In the genomic region with DNA sequence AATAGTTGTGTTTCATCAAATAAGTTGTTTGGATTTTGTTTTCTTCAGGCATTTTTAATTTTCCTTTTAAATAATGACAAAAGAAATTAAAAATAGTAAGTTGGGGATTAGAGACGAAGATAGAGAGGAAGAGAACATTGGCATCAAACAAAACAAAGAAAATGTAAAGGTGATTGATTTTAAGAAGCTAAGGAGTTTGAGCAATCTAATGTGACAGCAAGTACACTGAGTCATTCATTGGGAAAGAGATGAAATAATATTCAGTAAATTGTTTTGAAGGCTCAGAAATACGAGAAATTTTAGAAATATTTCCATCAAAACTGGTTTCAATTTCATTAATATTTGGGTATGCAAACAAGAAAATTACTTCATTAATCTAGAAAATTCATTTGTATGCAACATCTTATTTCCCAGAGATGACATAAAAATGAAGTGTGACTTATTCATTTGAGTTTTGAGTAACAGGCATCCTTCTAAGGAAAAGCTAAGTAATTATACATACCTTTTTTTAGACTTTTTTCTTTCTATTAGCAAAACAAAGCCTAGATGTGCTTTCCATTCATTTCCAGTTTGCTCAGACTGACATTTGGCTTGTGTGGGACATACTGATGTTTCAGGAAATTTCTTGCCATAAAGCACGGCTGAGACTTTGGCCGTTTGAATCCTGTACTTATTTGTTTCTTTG, we compare ENCODE assay signal across 17 cellular contexts.
DNase-seq lines count a peak whose midpoint lies in the region; FAIRE-seq and TF ChIP-seq lines count a peak whose summit lies in the region.
"Had no signal": no experiment of that assay in that cellular context is flagged by ENCODE, and none has a peak within 500 bp of the region (broad histone marks: within the 10 kb centered on the region; RNA-seq: fewer than 3 reads in every experiment).

No MANE protein-coding gene starts in this region.

- FAIRE-seq in bronchial epithelial cell (lab: Jason Lieb, UNC): no peak

- H3K27me3 ChIP-seq in HAP-1 (ENCODE audit: low read depth) (no peaks in the 10 kb centered on the region), bronchial epithelial cell (ENCODE audit: control insufficient read depth, insufficient read depth, low read length) (no peaks in the 10 kb centered on the region)

- no peak for DNase-seq in activated naive CD4-positive, alpha-beta T cell treated with anti-CD3 and anti-CD28 coated beads for 36 hours
- no peak for DNase-seq in activated naive CD4-positive, alpha-beta T cell treated with anti-CD3 and anti-CD28 coated beads, Interleukin-2, amount 10 ng/mL, durations not matched to agents 7 days and 5 days
- DNase-seq in HAP-1 (ENCODE audit: low spot score in 2 of 2) (peak; percentile 14 to 38), bronchial epithelial cell (ENCODE audit: low read depth) (peak; percentile 11), dermis blood vessel endothelial cell (no peak), SIG-M5 (lab: John Stamatoyannopoulos, UW) (no peak), NCI-H2029 (lab: John Stamatoyannopoulos, UW) (no peak)
- DNase-seq: CD4-positive, CD25-positive, alpha-beta regulatory T cell; COR-L47; DMS79; Karpas-422; MV-4-11; NCI-H1105 treated with DMSO at 0.1 percent for 48 hours; NCI-H2081; NCI-H2171; NCI-H446; NCI-H526 treated with DMSO at 0.1 percent for 48 hours had no signal

- H3K4me1 Mint-ChIP-seq in activated naive CD4-positive, alpha-beta T cell treated with anti-CD3 and anti-CD28 coated beads for 36 hours (ENCODE audit: low read depth): peaks cover 31% of the 10 kb centered on the region
- peaks cover 8% of the 10 kb centered on the region for H3K4me1 Mint-ChIP-seq in activated naive CD4-positive, alpha-beta T cell treated with anti-CD3 and anti-CD28 coated beads, Interleukin-2, amount 10 ng/mL, durations not matched to agents 7 days and 5 days

- H3K9me3 Mint-ChIP-seq in activated naive CD4-positive, alpha-beta T cell treated with anti-CD3 and anti-CD28 coated beads for 36 hours: no peaks in the 10 kb centered on the region
- H3K9me3 Mint-ChIP-seq in activated naive CD4-positive, alpha-beta T cell treated with anti-CD3 and anti-CD28 coated beads, Interleukin-2, amount 10 ng/mL, durations not matched to agents 7 days and 5 days: no peaks in the 10 kb centered on the region
- H3K9me3 Mint-ChIP-seq: CD4-positive, CD25-positive, alpha-beta regulatory T cell had no signal

- no peaks in the 10 kb centered on the region for H3K27me3 Mint-ChIP-seq in activated naive CD4-positive, alpha-beta T cell treated with anti-CD3 and anti-CD28 coated beads for 36 hours (ENCODE audit: low read depth)
- H3K27me3 Mint-ChIP-seq in activated naive CD4-positive, alpha-beta T cell treated with anti-CD3 and anti-CD28 coated beads, Interleukin-2, amount 10 ng/mL, durations not matched to agents 7 days and 5 days: no peaks in the 10 kb centered on the region
- H3K27me3 Mint-ChIP-seq: CD4-positive, CD25-positive, alpha-beta regulatory T cell had no signal

- H3K27ac Mint-ChIP-seq in activated naive CD4-positive, alpha-beta T cell treated with anti-CD3 and anti-CD28 coated beads for 36 hours: peak overlapping the region; percentile 91
- H3K27ac Mint-ChIP-seq in activated naive CD4-positive, alpha-beta T cell treated with anti-CD3 and anti-CD28 coated beads, Interleukin-2, amount 10 ng/mL, durations not matched to agents 7 days and 5 days: no peak overlapping the region
- H3K27ac Mint-ChIP-seq: CD4-positive, CD25-positive, alpha-beta regulatory T cell had no signal

- no peaks in the 10 kb centered on the region for H3K9me3 ChIP-seq in HAP-1

- CTCF ChIA-PET in activated naive CD4-positive, alpha-beta T cell treated with anti-CD3 and anti-CD28 coated beads for 36 hours (lab: Charles Lee): no interaction called here
- CTCF ChIA-PET in activated naive CD4-positive, alpha-beta T cell treated with anti-CD3 and anti-CD28 coated beads, Interleukin-2, amount 10 ng/mL, durations not matched to agents 7 days and 5 days (lab: Charles Lee): interaction anchor here (1.3 kb wide), 1 partner anchor 11 kb away, joined by 3 read pairs; no protein-coding TSS in a partner anchor

- H3K4me1 ChIP-seq in HAP-1: peaks cover 29% of the 10 kb centered on the region

- TF ChIP-seq CTCF in bronchial epithelial cell (IDR thresholded peaks at IDR 0.05; ENCODE audit: insufficient read depth, low read length, severe bottlenecking): no peak

- peak overlapping the region; percentile 38 for H3K4me3 Mint-ChIP-seq in activated naive CD4-positive, alpha-beta T cell treated with anti-CD3 and anti-CD28 coated beads for 36 hours
- no peak overlapping the region for H3K4me3 Mint-ChIP-seq in activated naive CD4-positive, alpha-beta T cell treated with anti-CD3 and anti-CD28 coated beads, Interleukin-2, amount 10 ng/mL, durations not matched to agents 7 days and 5 days

- H3K36me3 ChIP-seq in HAP-1 (replicated peaks): no peaks in the 10 kb centered on the region
- no peaks in the 10 kb centered on the region for H3K36me3 ChIP-seq in bronchial epithelial cell (ENCODE audit: control insufficient read depth, insufficient read depth, low read length)

- intact Hi-C loops in activated naive CD4-positive, alpha-beta T cell treated with anti-CD3 and anti-CD28 coated beads for 36 hours (cut with micrococcal nuclease): loop anchor here (1.0 kb wide), 4 partner anchors 17 to 164 kb away; no protein-coding TSS in a partner anchor

- H3K36me3 Mint-ChIP-seq in activated naive CD4-positive, alpha-beta T cell treated with anti-CD3 and anti-CD28 coated beads for 36 hours (ENCODE audit: low read depth): peaks cover 2% of the 10 kb centered on the region
- H3K36me3 Mint-ChIP-seq in activated naive CD4-positive, alpha-beta T cell treated with anti-CD3 and anti-CD28 coated beads, Interleukin-2, amount 10 ng/mL, durations not matched to agents 7 days and 5 days: peaks cover 3% of the 10 kb centered on the region
- H3K36me3 Mint-ChIP-seq: CD4-positive, CD25-positive, alpha-beta regulatory T cell had no signal

- in situ Hi-C loops in HAP-1 (cut with MboI; ENCODE audit: low sequenced_read_pairs): no loop called here

- H3K4me3 ChIP-seq in HAP-1 (no peak overlapping the region), bronchial epithelial cell (ENCODE audit: low read depth, low read length) (no peak overlapping the region)

Comparison
In these comparisons a context has a peak if more than half of its experiments do, and no peak if none do; other contexts are left out.
1. DNase-seq: peak in HAP-1 (2 of 2) and bronchial epithelial cell (single experiment); none in activated naive CD4-positive, alpha-beta T cell treated with anti-CD3 and anti-CD28 coated beads for 36 hours (single experiment), activated naive CD4-positive, alpha-beta T cell treated with anti-CD3 and anti-CD28 coated beads, Interleukin-2, amount 10 ng/mL, durations not matched to agents 7 days and 5 days (single experiment), dermis blood vessel endothelial cell (single experiment), SIG-M5 (single experiment) and NCI-H2029 (single experiment).